8 cellular contexts compared by ENCODE assay signal in the genomic region with DNA sequence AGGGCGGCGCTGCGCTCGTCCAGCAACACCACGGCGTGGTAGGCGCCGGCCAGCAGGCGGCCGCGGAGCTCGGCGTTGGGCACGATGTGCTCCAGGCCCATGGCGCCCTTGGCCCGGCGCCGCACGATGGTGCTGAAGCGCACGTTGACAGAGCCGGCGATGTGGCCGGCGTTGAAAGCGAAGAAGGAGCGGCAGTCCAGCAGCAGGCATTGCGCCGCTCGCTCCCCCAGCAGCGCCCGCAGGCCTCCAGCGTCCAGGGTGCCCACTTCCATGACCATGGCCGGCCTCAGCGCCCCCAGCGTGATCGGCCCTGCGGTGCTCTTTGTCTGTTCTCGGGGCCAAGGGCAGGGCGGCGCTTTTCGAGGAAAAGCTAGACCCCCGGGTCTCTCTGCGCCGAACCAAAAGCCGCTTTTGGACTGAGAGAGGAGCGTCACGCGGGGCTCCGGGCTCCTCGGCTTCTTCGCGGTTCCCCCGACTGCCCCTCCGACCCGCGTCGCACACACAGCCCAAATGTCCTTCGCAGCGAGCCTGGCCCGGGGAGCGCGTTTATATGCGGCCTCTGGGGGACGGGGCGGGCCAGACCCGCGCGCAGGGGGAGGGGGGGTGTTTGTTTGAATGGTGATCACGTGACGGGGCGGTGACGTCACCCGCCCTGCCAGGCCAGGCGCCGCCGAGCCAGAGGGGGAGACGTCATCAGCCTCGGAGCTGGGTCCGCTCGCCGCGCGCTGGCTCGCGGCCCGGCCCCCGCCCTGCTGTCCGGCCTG. TPM values are rescaled to one million over a fixed set of nuclear protein-coding genes. Genes with fewer than 3 reads are reported as not detected.
DNase-seq lines count a peak whose midpoint lies in the region; ATAC-seq and TF ChIP-seq lines count a peak whose summit lies in the region.

A gene with protein sequence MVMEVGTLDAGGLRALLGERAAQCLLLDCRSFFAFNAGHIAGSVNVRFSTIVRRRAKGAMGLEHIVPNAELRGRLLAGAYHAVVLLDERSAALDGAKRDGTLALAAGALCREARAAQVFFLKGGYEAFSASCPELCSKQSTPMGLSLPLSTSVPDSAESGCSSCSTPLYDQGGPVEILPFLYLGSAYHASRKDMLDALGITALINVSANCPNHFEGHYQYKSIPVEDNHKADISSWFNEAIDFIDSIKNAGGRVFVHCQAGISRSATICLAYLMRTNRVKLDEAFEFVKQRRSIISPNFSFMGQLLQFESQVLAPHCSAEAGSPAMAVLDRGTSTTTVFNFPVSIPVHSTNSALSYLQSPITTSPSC (minus strand): TSS at position 521 of the 764 bp plus-strand sequence. CDS start 243 bp downstream, at position 278.

- peaks cover 20% of the 10 kb centered on the region for H3K36me3 Mint-ChIP-seq in endodermal cell (ENCODE audit: low read depth)

- in situ Hi-C loops in Caki2 (cut with HindIII; ENCODE audit: low pct_unique_long_range_greater_than_20kb, low sequenced_read_pairs), result no loop called here

- H3K27me3 ChIP-seq in HUES48 (ENCODE audit: control insufficient read depth, insufficient read depth, low read length), result peaks cover 36% of the 10 kb centered on the region
- no peaks in the 10 kb centered on the region for H3K27me3 ChIP-seq in endodermal cell (ENCODE audit: control insufficient read depth, insufficient read depth, low read length, poor library complexity, severe bottlenecking)

- H3K27ac ChIP-seq in HUES48 (ENCODE audit: low read depth, low read length) (peak within 1 kb of the TSS; percentile 88), endodermal cell (ENCODE audit: low read depth, low read length) (peak within 1 kb of the TSS; percentile 92), mesodermal cell (ENCODE audit: low read depth, low read length, severe bottlenecking) (peak within 1 kb of the TSS; percentile 92)

- WGBS in endodermal cell (ENCODE audit: insufficient coverage in 1 of 2, insufficient read length in 1 of 2), 2 experiments, result 0% methylated on average over 20 to 87 of the region's 89 CpGs
- WGBS in mesodermal cell (ENCODE audit: insufficient coverage in 2 of 2), 2 experiments, result 0% methylated on average over 61 to 74 of the region's 89 CpGs

- H3K4me1 ChIP-seq in HUES48 (ENCODE audit: control insufficient read depth, insufficient read depth, low read length) (peaks cover 9% of the 10 kb centered on the region), endodermal cell (ENCODE audit: control insufficient read depth, insufficient read depth, low read length) (peaks cover 4% of the 10 kb centered on the region), mesodermal cell (ENCODE audit: control insufficient read depth, insufficient read depth, low read length, poor library complexity, severe bottlenecking) (peaks cover 29% of the 10 kb centered on the region)

- H3K9me3 Mint-ChIP-seq in endodermal cell, result no peaks in the 10 kb centered on the region

- H3K36me3 ChIP-seq in HUES48 (ENCODE audit: control insufficient read depth, insufficient read depth, low read length) (peaks cover 19% of the 10 kb centered on the region), endodermal cell (ENCODE audit: control insufficient read depth, insufficient read depth, low read length) (peaks cover 22% of the 10 kb centered on the region), mesodermal cell (ENCODE audit: control insufficient read depth, insufficient read depth, low read length) (peaks cover 27% of the 10 kb centered on the region)

- ATAC-seq in GM21367 (IDR thresholded peaks at IDR 0.05; ENCODE audit: unreplicated experiment), result peak; percentile 38

- DNase-seq in Caki2 (ENCODE audit: low read depth) (peak; percentile 99), NOMO-1 treated with DMSO at 0.1 percent for 48 hours (lab: John Stamatoyannopoulos, UW; ENCODE audit: unreplicated experiment) (peak; percentile 81), endodermal cell (peak; percentile 99)
- peak; percentile 98 for DNase-seq in activated CD8-positive, alpha-beta memory T cell treated with anti-CD3 and anti-CD28 coated beads, Interleukin-2, amount 50 U/mL, for 4 hours
- peak; percentile 94 for DNase-seq in stimulated activated CD8-positive, alpha-beta memory T cell treated with anti-CD3 and anti-CD28 coated beads, Interleukin-15, amount 100 ng/mL, for 24 hours (ENCODE audit: low read depth)

- peak within 1 kb of the TSS; percentile 97 for H3K27ac Mint-ChIP-seq in endodermal cell

- peak within 1 kb of the TSS; percentile 82 for H3K4me3 Mint-ChIP-seq in endodermal cell

- peaks cover 22% of the 10 kb centered on the region for H3K27me3 Mint-ChIP-seq in endodermal cell (ENCODE audit: insufficient read depth)

- peak; percentile 79 for TF ChIP-seq CTCF in endodermal cell (conservative IDR thresholded peaks at IDR 0.05)

- H3K4me1 Mint-ChIP-seq in endodermal cell, result peaks cover 16% of the 10 kb centered on the region

- no peaks in the 10 kb centered on the region for H3K9me3 ChIP-seq in HUES48 (ENCODE audit: control insufficient read depth, insufficient read depth, low read length)
- H3K9me3 ChIP-seq in endodermal cell (ENCODE audit: control insufficient read depth, low read length), result no peaks in the 10 kb centered on the region
- no peaks in the 10 kb centered on the region for H3K9me3 ChIP-seq in mesodermal cell (ENCODE audit: control insufficient read depth, low read length)

- H3K4me3 ChIP-seq in HUES48 (ENCODE audit: low read depth, low read length) (peak within 1 kb of the TSS; percentile 83), endodermal cell (ENCODE audit: low read length) (peak within 1 kb of the TSS; percentile 93), mesodermal cell (ENCODE audit: extremely low read depth, insufficient read depth, low read length, poor library complexity, severe bottlenecking) (peak within 1 kb of the TSS; percentile 96)

- H3K9ac ChIP-seq in HUES48 (ENCODE audit: low read depth, low read length) (peak within 1 kb of the TSS; percentile 95), endodermal cell (ENCODE audit: extremely low read depth, low read length, poor library complexity, severe bottlenecking) (peak within 1 kb of the TSS; percentile 98)

RNA-seq across cellular contexts. Expression of the gene that starts here (rescaled TPM):
- 143 and 159 TPM in 2 replicates for total RNA-seq in Caki2 (2014; rRNA removed; shearing (Covaris generic); ENCODE audit: low replicate concordance)
- 10 to 100 TPM in 1 of 2 donors, 1 to 10 TPM in 1; 9.2 to 11.0 TPM for total RNA-seq in endodermal cell
- polyA plus RNA-seq in endodermal cell (2013, experiment 1 of 2), result 16.8 TPM
- polyA plus RNA-seq in endodermal cell (2013, experiment 2 of 2), result 18.1 TPM
- polyA plus RNA-seq in mesodermal cell (2013, experiment 1 of 2), result 46.7 TPM
- polyA plus RNA-seq in mesodermal cell (2013, experiment 2 of 2), result 41.2 TPM

Comparison
In these comparisons a context has a peak if more than half of its experiments do, and no peak if none do; other contexts are left out.
1. Peak in every context shown above with its lines: DNase-seq, ATAC-seq, H3K4me3 ChIP-seq and H3K27ac ChIP-seq.
2. RNA of the gene that starts here (total RNA-seq): 143 to 159 TPM in Caki2; 9.2 to 11.0 TPM in endodermal cell; every median in the first group is over 10 times any median in the second.